In the genomic region with DNA sequence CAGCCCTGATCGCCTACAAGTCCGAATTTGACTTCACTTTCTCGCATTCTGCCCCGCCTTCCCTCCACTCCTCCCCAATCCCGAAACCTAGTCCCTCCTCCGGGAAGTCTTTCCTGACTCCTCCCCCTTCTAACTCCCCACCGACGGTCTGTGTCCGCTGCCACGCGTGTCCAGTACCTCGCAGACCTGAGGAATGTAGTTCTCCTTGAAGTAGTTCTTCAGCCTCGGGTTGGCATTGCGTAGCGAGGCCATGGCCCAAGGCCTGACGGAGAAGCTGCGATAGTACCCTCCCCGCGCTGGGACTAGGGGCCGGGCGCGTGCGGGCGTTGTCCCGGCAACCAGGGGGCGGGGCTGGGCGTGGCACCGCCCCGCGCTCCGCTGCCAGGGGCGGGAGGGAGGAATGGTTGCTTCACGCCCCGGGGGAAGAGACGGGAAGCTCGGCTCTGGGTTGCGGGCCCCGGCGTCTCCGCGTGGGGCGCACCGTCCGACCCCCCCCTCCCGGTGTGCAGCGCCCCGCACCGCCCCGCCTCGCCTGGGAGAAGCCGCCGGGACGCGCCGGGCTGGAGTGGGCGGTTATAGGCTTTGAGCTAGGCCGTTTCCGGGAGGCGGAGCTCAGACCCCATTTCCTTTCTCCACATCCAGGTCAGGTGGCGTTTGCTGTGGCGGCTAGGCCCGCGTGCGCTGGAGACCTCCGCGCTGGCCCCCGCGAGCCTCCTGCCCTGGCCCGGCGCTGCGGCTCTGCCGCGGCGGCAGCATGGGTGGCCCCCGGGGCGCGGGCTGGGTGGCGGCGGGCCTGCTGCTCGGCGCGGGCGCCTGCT, we compare ENCODE assay signal across 1 cellular context.
TF ChIP-seq lines count a peak whose summit lies in the region.

ARMC10 (plus strand) TSS at position 622 of the 818 bp plus-strand sequence; CDS start at position 755, 133 bp downstream.
FBXL13 (minus strand) TSS at position 278 of the 818 bp plus-strand sequence.

TF ChIP-seq in IMR-90, 13 proteins besides CTCF, POLR2A, EP300 and RAD21 (continued from another document):
- TF ChIP-seq CEBPB (IDR thresholded peaks at IDR 0.05; ENCODE audit: low read depth, low read length) (peak; percentile 88), FOS (IDR thresholded peaks at IDR 0.05; ENCODE audit: low read depth, low read length) (no peak), MXI1 (IDR thresholded peaks at IDR 0.05; ENCODE audit: borderline replicate concordance, low read depth, low read length) (peak; percentile 72), CHD1 (IDR thresholded peaks at IDR 0.05; ENCODE audit: low read depth, low read length) (no peak), MAFK (IDR thresholded peaks at IDR 0.05; ENCODE audit: low read depth, low read length) (no peak), RCOR1 (IDR thresholded peaks at IDR 0.05; ENCODE audit: insufficient replicate concordance, low read length) (no peak), MAZ (IDR thresholded peaks at IDR 0.05; ENCODE audit: borderline replicate concordance, low read depth, low read length) (peak; percentile 91; the same call in 1 of the 2 replicates), NFE2L2 (IDR thresholded peaks at IDR 0.05; ENCODE audit: low read depth, low read length) (no peak), RFX5 (IDR thresholded peaks at IDR 0.05; ENCODE audit: low read depth, low read length) (no peak)
- TF ChIP-seq, protein P1, sequence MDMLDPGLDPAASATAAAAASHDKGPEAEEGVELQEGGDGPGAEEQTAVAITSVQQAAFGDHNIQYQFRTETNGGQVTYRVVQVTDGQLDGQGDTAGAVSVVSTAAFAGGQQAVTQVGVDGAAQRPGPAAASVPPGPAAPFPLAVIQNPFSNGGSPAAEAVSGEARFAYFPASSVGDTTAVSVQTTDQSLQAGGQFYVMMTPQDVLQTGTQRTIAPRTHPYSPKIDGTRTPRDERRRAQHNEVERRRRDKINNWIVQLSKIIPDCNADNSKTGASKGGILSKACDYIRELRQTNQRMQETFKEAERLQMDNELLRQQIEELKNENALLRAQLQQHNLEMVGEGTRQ (IDR thresholded peaks at IDR 0.05; ENCODE audit: low read depth, low read length): peak; percentile 55; the same call in 1 of the 2 replicates
